In the genomic region with DNA sequence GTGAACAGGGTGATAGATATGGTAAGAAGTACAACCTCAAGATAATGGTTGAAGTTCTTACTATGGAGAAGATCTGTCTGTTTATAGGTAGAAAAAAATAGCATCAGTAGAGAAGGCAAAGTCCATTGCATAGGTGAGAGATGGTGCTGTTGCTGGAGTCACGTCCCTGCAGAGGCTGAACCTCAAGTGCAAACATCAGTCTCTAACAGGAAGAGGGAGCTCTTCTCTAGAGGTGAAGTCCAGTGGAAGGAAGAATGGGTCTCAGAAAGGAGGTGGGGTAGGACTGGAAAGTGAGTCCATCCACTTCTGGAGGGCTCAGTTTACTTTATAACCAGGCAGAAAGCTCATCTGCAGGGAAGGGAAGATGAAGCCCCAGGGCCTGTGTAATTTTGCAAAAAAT, we compare ENCODE assay signal across 1 cellular context.
TF ChIP-seq lines count a peak whose summit lies in the region.

No MANE protein-coding gene starts in this region.

TF ChIP-seq in WTC11, 78 proteins besides CTCF, POLR2A, EP300 and RAD21 (continued from another document):
- TF ChIP-seq, protein P1, sequence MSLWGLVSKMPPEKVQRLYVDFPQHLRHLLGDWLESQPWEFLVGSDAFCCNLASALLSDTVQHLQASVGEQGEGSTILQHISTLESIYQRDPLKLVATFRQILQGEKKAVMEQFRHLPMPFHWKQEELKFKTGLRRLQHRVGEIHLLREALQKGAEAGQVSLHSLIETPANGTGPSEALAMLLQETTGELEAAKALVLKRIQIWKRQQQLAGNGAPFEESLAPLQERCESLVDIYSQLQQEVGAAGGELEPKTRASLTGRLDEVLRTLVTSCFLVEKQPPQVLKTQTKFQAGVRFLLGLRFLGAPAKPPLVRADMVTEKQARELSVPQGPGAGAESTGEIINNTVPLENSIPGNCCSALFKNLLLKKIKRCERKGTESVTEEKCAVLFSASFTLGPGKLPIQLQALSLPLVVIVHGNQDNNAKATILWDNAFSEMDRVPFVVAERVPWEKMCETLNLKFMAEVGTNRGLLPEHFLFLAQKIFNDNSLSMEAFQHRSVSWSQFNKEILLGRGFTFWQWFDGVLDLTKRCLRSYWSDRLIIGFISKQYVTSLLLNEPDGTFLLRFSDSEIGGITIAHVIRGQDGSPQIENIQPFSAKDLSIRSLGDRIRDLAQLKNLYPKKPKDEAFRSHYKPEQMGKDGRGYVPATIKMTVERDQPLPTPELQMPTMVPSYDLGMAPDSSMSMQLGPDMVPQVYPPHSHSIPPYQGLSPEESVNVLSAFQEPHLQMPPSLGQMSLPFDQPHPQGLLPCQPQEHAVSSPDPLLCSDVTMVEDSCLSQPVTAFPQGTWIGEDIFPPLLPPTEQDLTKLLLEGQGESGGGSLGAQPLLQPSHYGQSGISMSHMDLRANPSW (CRISPR knock-in tag; conservative IDR thresholded peaks at IDR 0.05; ENCODE audit: low read depth) = no peak
- TF ChIP-seq, protein P2, sequence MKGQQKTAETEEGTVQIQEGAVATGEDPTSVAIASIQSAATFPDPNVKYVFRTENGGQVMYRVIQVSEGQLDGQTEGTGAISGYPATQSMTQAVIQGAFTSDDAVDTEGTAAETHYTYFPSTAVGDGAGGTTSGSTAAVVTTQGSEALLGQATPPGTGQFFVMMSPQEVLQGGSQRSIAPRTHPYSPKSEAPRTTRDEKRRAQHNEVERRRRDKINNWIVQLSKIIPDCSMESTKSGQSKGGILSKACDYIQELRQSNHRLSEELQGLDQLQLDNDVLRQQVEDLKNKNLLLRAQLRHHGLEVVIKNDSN (CRISPR knock-in tag; IDR thresholded peaks at IDR 0.05) = no peak
- TF ChIP-seq, protein P3, sequence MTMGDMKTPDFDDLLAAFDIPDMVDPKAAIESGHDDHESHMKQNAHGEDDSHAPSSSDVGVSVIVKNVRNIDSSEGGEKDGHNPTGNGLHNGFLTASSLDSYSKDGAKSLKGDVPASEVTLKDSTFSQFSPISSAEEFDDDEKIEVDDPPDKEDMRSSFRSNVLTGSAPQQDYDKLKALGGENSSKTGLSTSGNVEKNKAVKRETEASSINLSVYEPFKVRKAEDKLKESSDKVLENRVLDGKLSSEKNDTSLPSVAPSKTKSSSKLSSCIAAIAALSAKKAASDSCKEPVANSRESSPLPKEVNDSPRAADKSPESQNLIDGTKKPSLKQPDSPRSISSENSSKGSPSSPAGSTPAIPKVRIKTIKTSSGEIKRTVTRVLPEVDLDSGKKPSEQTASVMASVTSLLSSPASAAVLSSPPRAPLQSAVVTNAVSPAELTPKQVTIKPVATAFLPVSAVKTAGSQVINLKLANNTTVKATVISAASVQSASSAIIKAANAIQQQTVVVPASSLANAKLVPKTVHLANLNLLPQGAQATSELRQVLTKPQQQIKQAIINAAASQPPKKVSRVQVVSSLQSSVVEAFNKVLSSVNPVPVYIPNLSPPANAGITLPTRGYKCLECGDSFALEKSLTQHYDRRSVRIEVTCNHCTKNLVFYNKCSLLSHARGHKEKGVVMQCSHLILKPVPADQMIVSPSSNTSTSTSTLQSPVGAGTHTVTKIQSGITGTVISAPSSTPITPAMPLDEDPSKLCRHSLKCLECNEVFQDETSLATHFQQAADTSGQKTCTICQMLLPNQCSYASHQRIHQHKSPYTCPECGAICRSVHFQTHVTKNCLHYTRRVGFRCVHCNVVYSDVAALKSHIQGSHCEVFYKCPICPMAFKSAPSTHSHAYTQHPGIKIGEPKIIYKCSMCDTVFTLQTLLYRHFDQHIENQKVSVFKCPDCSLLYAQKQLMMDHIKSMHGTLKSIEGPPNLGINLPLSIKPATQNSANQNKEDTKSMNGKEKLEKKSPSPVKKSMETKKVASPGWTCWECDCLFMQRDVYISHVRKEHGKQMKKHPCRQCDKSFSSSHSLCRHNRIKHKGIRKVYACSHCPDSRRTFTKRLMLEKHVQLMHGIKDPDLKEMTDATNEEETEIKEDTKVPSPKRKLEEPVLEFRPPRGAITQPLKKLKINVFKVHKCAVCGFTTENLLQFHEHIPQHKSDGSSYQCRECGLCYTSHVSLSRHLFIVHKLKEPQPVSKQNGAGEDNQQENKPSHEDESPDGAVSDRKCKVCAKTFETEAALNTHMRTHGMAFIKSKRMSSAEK (CRISPR knock-in tag; IDR thresholded peaks at IDR 0.05; ENCODE audit: borderline replicate concordance) = no peak
- TF ChIP-seq NFATC4 (CRISPR knock-in tag; IDR thresholded peaks at IDR 0.05) (no peak), SMAD4 (CRISPR knock-in tag; IDR thresholded peaks at IDR 0.05) (no peak), SP1 (CRISPR knock-in tag; conservative IDR thresholded peaks at IDR 0.05) (no peak)
- TF ChIP-seq, protein P4, sequence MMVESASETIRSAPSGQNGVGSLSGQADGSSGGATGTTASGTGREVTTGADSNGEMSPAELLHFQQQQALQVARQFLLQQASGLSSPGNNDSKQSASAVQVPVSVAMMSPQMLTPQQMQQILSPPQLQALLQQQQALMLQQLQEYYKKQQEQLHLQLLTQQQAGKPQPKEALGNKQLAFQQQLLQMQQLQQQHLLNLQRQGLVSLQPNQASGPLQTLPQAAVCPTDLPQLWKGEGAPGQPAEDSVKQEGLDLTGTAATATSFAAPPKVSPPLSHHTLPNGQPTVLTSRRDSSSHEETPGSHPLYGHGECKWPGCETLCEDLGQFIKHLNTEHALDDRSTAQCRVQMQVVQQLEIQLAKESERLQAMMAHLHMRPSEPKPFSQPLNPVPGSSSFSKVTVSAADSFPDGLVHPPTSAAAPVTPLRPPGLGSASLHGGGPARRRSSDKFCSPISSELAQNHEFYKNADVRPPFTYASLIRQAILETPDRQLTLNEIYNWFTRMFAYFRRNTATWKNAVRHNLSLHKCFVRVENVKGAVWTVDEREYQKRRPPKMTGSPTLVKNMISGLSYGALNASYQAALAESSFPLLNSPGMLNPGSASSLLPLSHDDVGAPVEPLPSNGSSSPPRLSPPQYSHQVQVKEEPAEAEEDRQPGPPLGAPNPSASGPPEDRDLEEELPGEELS (CRISPR knock-in tag; IDR thresholded peaks at IDR 0.05) = no peak
TF ChIP-seq in WTC11: peak in this region for 0.
